Comparison of ENCODE assay signal across 8 cellular contexts in genomic region chr16:56608876-56609462, GRCh38. TPM values are rescaled to one million over a fixed set of nuclear protein-coding genes. Genes with fewer than 3 reads are reported as not detected.
DNase-seq lines count a peak whose midpoint lies in the region; ATAC-seq and TF ChIP-seq lines count a peak whose summit lies in the region.

No MANE protein-coding gene starts in this region.

- intact Hi-C loops in left lung (cut with DNase I) = no loop called here

- WGBS in thymus = 1% methylated on average over 21 of the region's 21 CpGs

- no peak for DNase-seq in astrocyte of the cerebellum (ENCODE audit: low read depth)
- DNase-seq in left lung = no peak
- no peak for DNase-seq in amniotic stem cell (lab: John Stamatoyannopoulos, UW)

- H3K9ac ChIP-seq in BLaER1 treated with 17β-estradiol and CSF1 and Interleukin-3, amounts not matched to agents 10 nM and 100 nM = peak overlapping the region; percentile 51 to 76 (median 68); a peak in 21 of 22 replicates
- H3K9ac ChIP-seq in HUES6 (ENCODE audit: low read length) = peak overlapping the region; percentile 74

- H3K9me3 ChIP-seq in BLaER1 treated with 17β-estradiol and CSF1 and Interleukin-3, amounts not matched to agents 10 nM and 100 nM (replicated peaks in 1 of 11) = no peaks in the 10 kb centered on the region
- H3K9me3 ChIP-seq in HUES6 (ENCODE audit: control insufficient read depth, insufficient read depth, low read depth, low read length) (no peaks in the 10 kb centered on the region), left lung (no peaks in the 10 kb centered on the region), thymus (ENCODE audit: control insufficient read depth) (no peaks in the 10 kb centered on the region)

- H3K4me2 ChIP-seq in BLaER1 treated with 17β-estradiol and CSF1 and Interleukin-3, amounts not matched to agents 10 nM and 100 nM = peak overlapping the region; percentile 96 to 100 (median 99)

- no peaks in the 10 kb centered on the region for H3K36me3 ChIP-seq in BLaER1 treated with 17β-estradiol and CSF1 and Interleukin-3, amounts not matched to agents 10 nM and 100 nM
- H3K36me3 ChIP-seq in HUES6 (ENCODE audit: control insufficient read depth, insufficient read depth, low read length) (no peaks in the 10 kb centered on the region), left lung (no peaks in the 10 kb centered on the region), thymus (ENCODE audit: control insufficient read depth, insufficient read depth) (no peaks in the 10 kb centered on the region)

- TF ChIP-seq CTCF in astrocyte of the cerebellum (IDR thresholded peaks at IDR 0.05; ENCODE audit: low read depth, low read length, missing control alignments) (no peak), left lung (IDR thresholded peaks at IDR 0.05) (no peak)

- ATAC-seq in left lung (peak; percentile 1), HG02610 (IDR thresholded peaks at IDR 0.05; ENCODE audit: unreplicated experiment) (no peak), HG02885 (IDR thresholded peaks at IDR 0.05; ENCODE audit: poor library complexity, unreplicated experiment) (no peak)

- H3K27ac ChIP-seq in BLaER1 treated with 17β-estradiol and CSF1 and Interleukin-3, amounts not matched to agents 10 nM and 100 nM = peak overlapping the region in 8 of 11 experiments; percentile 8 to 81 (median 66); a peak in 9 of 22 replicates
- H3K27ac ChIP-seq in HUES6 (ENCODE audit: low read depth, low read length) (no peak overlapping the region), left lung (peak overlapping the region; percentile 87 to 93), thymus (ENCODE audit: low read depth) (peak overlapping the region; percentile 66)

- 0 out of 22 replicates have a peak, but pooled peaks cover 0 to 6% (median 0%) of the 10 kb centered on the region in 11 experiments for H4K20me1 ChIP-seq in BLaER1 treated with 17β-estradiol and CSF1 and Interleukin-3, amounts not matched to agents 10 nM and 100 nM

- H3K4me1 ChIP-seq in BLaER1 treated with 17β-estradiol and CSF1 and Interleukin-3, amounts not matched to agents 10 nM and 100 nM = peaks cover 42 to 54% (median 48%) of the 10 kb centered on the region in 10 experiments
- H3K4me1 ChIP-seq in HUES6 (ENCODE audit: control insufficient read depth, insufficient read depth, low read length) (peaks cover 36% of the 10 kb centered on the region), left lung (peaks cover 30 to 58% of the 10 kb centered on the region in 2 donors), thymus (ENCODE audit: control insufficient read depth, insufficient read depth, low read length) (peaks cover 11% of the 10 kb centered on the region)

- H3K27me3 ChIP-seq in BLaER1 treated with 17β-estradiol and CSF1 and Interleukin-3, amounts not matched to agents 10 nM and 100 nM = no peaks in the 10 kb centered on the region
- H3K27me3 ChIP-seq in HUES6 (ENCODE audit: control insufficient read depth, insufficient read depth, low read length) (peaks cover 50% of the 10 kb centered on the region), left lung (no peaks in the 10 kb centered on the region), thymus (ENCODE audit: control insufficient read depth, insufficient read depth) (no peaks in the 10 kb centered on the region)

- in situ Hi-C loops in astrocyte of the cerebellum (cut with HindIII; ENCODE audit: low sequenced_read_pairs) = no loop called here

- H3K4me3 ChIP-seq in BLaER1 treated with 17β-estradiol and CSF1 and Interleukin-3, amounts not matched to agents 10 nM and 100 nM = peak overlapping the region; percentile 58 to 73 (median 64)
- H3K4me3 ChIP-seq in HUES6 (ENCODE audit: low read depth, low read length) (peak overlapping the region; percentile 70), astrocyte of the cerebellum (ENCODE audit: low read depth, low read length) (peak overlapping the region; percentile 88), left lung (peak overlapping the region; percentile 46 to 77), thymus (ENCODE audit: low read length) (peak overlapping the region; percentile 51)

RNA-seq across cellular contexts. Expression of gene MT2A, which starts 0.6 kb away (rescaled TPM):
- total RNA-seq in left lung = 100 to 1,000 TPM; 239 to 425 TPM
- polyA plus RNA-seq in thymus = 2,040 TPM

RNA-seq across cellular contexts. Expression of gene MT1E, which starts 16.6 kb away (rescaled TPM):
- 100 to 1,000 TPM; 103 to 262 TPM for total RNA-seq in left lung
- polyA plus RNA-seq in thymus = 126 TPM

RNA-seq across cellular contexts. Expression of gene MT3, which starts 19.6 kb away (rescaled TPM):
- not detected for total RNA-seq in left lung
- 13.1 TPM for polyA plus RNA-seq in thymus

RNA-seq across cellular contexts. Expression of gene MT1M, which starts 23.5 kb away (rescaled TPM):
- total RNA-seq in left lung = 10 to 100 TPM in 1 of 2 donors, 1 to 10 TPM in 1; 8.4 to 32.5 TPM
- polyA plus RNA-seq in thymus = 97.7 TPM

RNA-seq across cellular contexts. Expression of gene MT1A, which starts 29.5 kb away (rescaled TPM):
- total RNA-seq in left lung = 10 to 100 TPM in 1 of 2 donors, 1 to 10 TPM in 1; 3.1 to 24.1 TPM
- 285 TPM for polyA plus RNA-seq in thymus
